In the genomic region with DNA sequence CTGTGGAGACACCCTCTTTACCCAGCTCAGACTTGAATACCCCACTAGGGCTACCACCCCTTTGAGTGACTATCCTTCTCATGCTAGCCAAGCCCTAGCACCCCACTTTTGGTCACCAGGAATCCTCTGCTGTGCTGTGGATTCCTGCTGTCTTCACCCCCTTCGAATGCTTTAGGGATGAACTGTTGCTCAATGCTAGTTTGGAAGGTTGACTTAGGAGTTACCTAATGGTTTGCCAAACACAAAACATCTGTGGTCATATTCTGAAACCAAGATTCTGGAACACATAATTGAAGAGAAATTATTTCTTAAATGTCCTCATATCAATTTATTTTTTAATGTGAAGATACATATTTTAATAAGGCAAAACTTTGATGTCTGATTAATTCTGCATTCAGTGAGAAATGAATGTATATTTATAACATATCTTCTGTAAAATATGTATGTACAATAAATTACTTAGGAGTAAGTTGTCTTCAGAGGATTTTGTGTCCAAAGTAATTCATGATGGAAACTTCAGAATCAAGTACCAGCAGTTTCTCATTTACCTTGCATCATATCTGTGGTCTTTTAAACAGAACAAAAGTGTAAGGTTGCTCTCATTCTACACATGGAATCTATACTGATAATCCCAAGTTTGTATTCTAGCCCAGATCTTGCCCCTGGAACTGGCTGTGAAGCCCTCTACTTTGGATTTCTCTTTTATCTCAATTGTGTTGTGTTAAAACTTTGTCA, we compare ENCODE assay signal across 17 cellular contexts. TPM values are rescaled to one million over a fixed set of nuclear protein-coding genes. Genes with fewer than 3 reads are reported as not detected.
"Had no signal": no experiment of that assay in that cellular context is flagged by ENCODE, and none has a peak within 500 bp of the region (broad histone marks: within the 10 kb centered on the region; RNA-seq: fewer than 3 reads in every experiment).

No MANE protein-coding gene starts in this region.

- ATAC-seq: activated CD4-positive, CD25-positive, alpha-beta regulatory T cell treated with anti-CD3 and anti-CD28 coated beads, Interleukin-2, amount 50 U/mL, for 24 hours; activated CD8-positive, alpha-beta memory T cell treated with anti-CD3 and anti-CD28 coated beads, Interleukin-2, amount 10 ng/mL, durations not matched to agents 7 days and 5 days; left lobe of liver; mucosa of descending colon; naive thymus-derived CD8-positive, alpha-beta T cell; right cardiac atrium had no signal

- DNase-seq: activated CD8-positive, alpha-beta memory T cell treated with anti-CD3 and anti-CD28 coated beads, Interleukin-2, amount 10 ng/mL, durations not matched to agents 7 days and 5 days; activated effector memory CD4-positive, alpha-beta T cell treated with Interleukin-2 at 50 U/mL for 16 hours; activated T-cell treated with anti-CD3 and anti-CD28 coated beads, Interleukin-2, amount 50 U/mL, for 24 hours; amygdala; brain microvascular endothelial cell; esophagus squamous epithelium; mammary epithelial cell; mucosa of descending colon; naive thymus-derived CD8-positive, alpha-beta T cell; right cardiac atrium; stimulated activated CD4-positive, alpha-beta T cell treated with anti-CD3 and anti-CD28 coated beads, Interleukin-2, amount 100 ng/mL, for 24 hours; stimulated activated naive CD4-positive, alpha-beta T cell treated with Interleukin-2 at 50 U/mL for 16 hours; SW 1271 had no signal

- H3K9me3 ChIP-seq: esophagus squamous epithelium, mucosa of descending colon, neutrophil, suprapubic skin had no signal

- H3K27ac ChIP-seq: brain microvascular endothelial cell, esophagus squamous epithelium, neutrophil, suprapubic skin had no signal

- H3K4me3 ChIP-seq: esophagus squamous epithelium, mucosa of descending colon, suprapubic skin had no signal

- H3K27me3 ChIP-seq: brain microvascular endothelial cell, esophagus squamous epithelium, neutrophil, suprapubic skin had no signal

- H3K4me1 ChIP-seq: esophagus squamous epithelium, suprapubic skin had no signal

- H3K36me3 ChIP-seq: brain microvascular endothelial cell, esophagus squamous epithelium, neutrophil, suprapubic skin had no signal

RNA-seq across cellular contexts. Expression of gene TMEM200A, which starts 46.9 kb away (rescaled TPM):
- polyA plus RNA-seq: naive thymus-derived CD8-positive, alpha-beta T cell had no signal
